26 cellular contexts compared by ENCODE assay signal in the genomic region with DNA sequence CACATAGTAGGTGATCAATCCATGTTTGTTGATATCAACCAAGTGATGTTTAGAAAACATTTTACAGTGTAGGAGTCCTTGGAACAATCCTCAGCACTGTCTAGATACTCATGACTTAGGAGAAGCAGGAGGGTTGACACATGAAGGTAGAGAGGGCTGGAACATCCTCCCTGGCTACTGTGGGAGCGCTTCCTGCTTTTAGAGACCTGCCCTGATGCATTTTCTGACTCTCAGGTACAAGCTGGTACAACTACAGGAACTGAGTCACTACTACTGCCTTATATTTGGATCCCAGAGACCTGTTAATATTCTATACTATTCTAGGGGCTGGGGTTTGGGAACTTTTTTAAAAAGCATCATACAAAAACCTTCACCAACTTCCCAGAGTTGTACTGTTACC. TPM values are rescaled to one million over a fixed set of nuclear protein-coding genes. Genes with fewer than 3 reads are reported as not detected.
DNase-seq lines count a peak whose midpoint lies in the region; ATAC-seq, FAIRE-seq and TF ChIP-seq lines count a peak whose summit lies in the region.
"Had no signal": no experiment of that assay in that cellular context is flagged by ENCODE, and none has a peak within 500 bp of the region (broad histone marks: within the 10 kb centered on the region; RNA-seq: fewer than 3 reads in every experiment).

No MANE protein-coding gene starts in this region.

- no peaks in the 10 kb centered on the region for H3K9me3 Mint-ChIP-seq in MCF 10A (ENCODE audit: unreplicated experiment)
- H3K9me3 Mint-ChIP-seq: CD8-positive, alpha-beta T cell had no signal

- no peaks in the 10 kb centered on the region for H3K9me1 ChIP-seq in keratinocyte (ENCODE audit: control insufficient read depth, extremely low read depth, insufficient read depth, low read length)

- H3K27me3 ChIP-seq in mammary epithelial cell (ENCODE audit: insufficient read depth, low read length) (no peaks in the 10 kb centered on the region), RWPE2 (ENCODE audit: insufficient read depth, poor library complexity, severe bottlenecking) (no peaks in the 10 kb centered on the region), keratinocyte (ENCODE audit: control insufficient read depth, extremely low read depth, insufficient read depth, low read length) (no peaks in the 10 kb centered on the region)
- H3K27me3 ChIP-seq: BLaER1 treated with 17β-estradiol and CSF1 and Interleukin-3, amounts not matched to agents 10 nM and 100 nM had no signal

- no peak overlapping the region for H3K27ac Mint-ChIP-seq in MCF 10A (ENCODE audit: low read depth, unreplicated experiment)
- H3K27ac Mint-ChIP-seq: B cell; CD4-positive, alpha-beta T cell; CD8-positive, alpha-beta T cell had no signal

- 89% methylated on average over 1 of the region's 1 CpG for WGBS in mammary epithelial cell (ENCODE audit: low coverage, missing lambda C conversion rate)

- H3K27ac ChIP-seq in mammary epithelial cell (ENCODE audit: insufficient read depth, low read depth, low read length), result no peak overlapping the region
- no peak overlapping the region for H3K27ac ChIP-seq in RWPE2 (ENCODE audit: poor library complexity, severe bottlenecking)
- no peak overlapping the region for H3K27ac ChIP-seq in keratinocyte (ENCODE audit: control insufficient read depth, insufficient read depth, low read length)
- H3K27ac ChIP-seq: 22Rv1; A549; BLaER1 treated with 17β-estradiol and CSF1 and Interleukin-3, amounts not matched to agents 10 nM and 100 nM; C4-2B had no signal

- H3K27me3 Mint-ChIP-seq in MCF 10A (ENCODE audit: insufficient read depth, unreplicated experiment), result no peaks in the 10 kb centered on the region

- in situ Hi-C loops in mammary epithelial cell (cut with MboI; ENCODE audit: low sequenced_read_pairs in 2 of 2), result loop anchor here (25.0 kb wide), 1 partner anchor 522 kb away; no protein-coding TSS in a partner anchor

- no peak overlapping the region for H3K4me3 ChIP-seq in mammary epithelial cell (replicated peaks in 1 of 3; ENCODE audit: insufficient read depth in 1 of 3, low read depth in 2 of 3, low read length in 3 of 3)
- H3K4me3 ChIP-seq in RWPE2 (ENCODE audit: severe bottlenecking), result no peak overlapping the region
- no peak overlapping the region for H3K4me3 ChIP-seq in epithelial cell of esophagus (ENCODE audit: low read length)
- H3K4me3 ChIP-seq in keratinocyte (ENCODE audit: control insufficient read depth in 2 of 3, extremely low read depth in 1 of 3, insufficient read depth in 2 of 3, low read depth in 1 of 3, low read length in 3 of 3), result no peak overlapping the region
- H3K4me3 ChIP-seq: A549; BLaER1 treated with 17β-estradiol and CSF1 and Interleukin-3, amounts not matched to agents 10 nM and 100 nM; GM12878 had no signal

- H3K4me2 ChIP-seq in mammary epithelial cell (ENCODE audit: insufficient read depth, low read depth, low read length), result no peak overlapping the region
- no peak overlapping the region for H3K4me2 ChIP-seq in keratinocyte (ENCODE audit: control insufficient read depth, extremely low read depth, insufficient read depth, low read depth, low read length)
- H3K4me2 ChIP-seq: A549; BLaER1 treated with 17β-estradiol and CSF1 and Interleukin-3, amounts not matched to agents 10 nM and 100 nM had no signal

- ATAC-seq in RWPE2 (ENCODE audit: low read depth), result peak; percentile 62; the same call in 2 of the 3 replicates
- no peak for ATAC-seq in HG02798 (IDR thresholded peaks at IDR 0.05; ENCODE audit: poor library complexity, unreplicated experiment)
- ATAC-seq: A549; CD8-positive, alpha-beta T cell; GM12878 had no signal

- H3K9ac ChIP-seq in mammary epithelial cell (ENCODE audit: insufficient read depth, low read length) (no peak overlapping the region), keratinocyte (ENCODE audit: control insufficient read depth, extremely low read depth, insufficient read depth, low read length) (no peak overlapping the region)
- H3K9ac ChIP-seq: BLaER1 treated with 17β-estradiol and CSF1 and Interleukin-3, amounts not matched to agents 10 nM and 100 nM had no signal

- H3K9me3 ChIP-seq in mammary epithelial cell (replicated peaks; ENCODE audit: insufficient read depth, low read length) (no peaks in the 10 kb centered on the region), RWPE2 (ENCODE audit: severe bottlenecking) (no peaks in the 10 kb centered on the region), keratinocyte (ENCODE audit: control insufficient read depth, low read depth, low read length) (no peaks in the 10 kb centered on the region)
- H3K9me3 ChIP-seq: A549; BLaER1 treated with 17β-estradiol and CSF1 and Interleukin-3, amounts not matched to agents 10 nM and 100 nM had no signal

- dilution Hi-C loops in mammary epithelial cell (cut with HindIII; ENCODE audit: low sequenced_read_pairs), result no loop called here
- dilution Hi-C loops in keratinocyte (cut with MboI; ENCODE audit: extremely low pct_ligation_motif_present, low sequenced_read_pairs), result no loop called here

- CTCF ChIA-PET in mammary epithelial cell (lab: Charles Lee; ENCODE audit: low non-redundant PET), result no interaction called here
- CTCF ChIA-PET in MCF 10A (lab: Yijun Ruan, JAX), result no interaction called here

- BruUV-seq in mammary epithelial cell (replicated peaks; lab: Mats Ljungman, UMichigan) (no TSS peak), MCF 10A (replicated peaks; lab: Mats Ljungman, UMichigan) (no TSS peak)

- no peak overlapping the region for H3K4me3 Mint-ChIP-seq in MCF 10A (ENCODE audit: unreplicated experiment)
- H3K4me3 Mint-ChIP-seq: B cell; CD4-positive, alpha-beta T cell; CD8-positive, alpha-beta T cell had no signal

- no peaks in the 10 kb centered on the region for H3K36me3 Mint-ChIP-seq in MCF 10A (ENCODE audit: insufficient read depth, unreplicated experiment)
- H3K36me3 Mint-ChIP-seq: CD8-positive, alpha-beta T cell had no signal

- TF ChIP-seq CTCF in mammary epithelial cell (conservative IDR thresholded peaks at IDR 0.05 in 1 of 2, IDR thresholded peaks at IDR 0.05 in 1 of 2; ENCODE audit: extremely low read depth in 1 of 2, insufficient read depth in 1 of 2, low read depth in 1 of 2, low read length in 2 of 2), result no peak
- no peak for TF ChIP-seq CTCF in MCF 10A (IDR thresholded peaks at IDR 0.05; ENCODE audit: unreplicated experiment)
- no peak for TF ChIP-seq CTCF in RWPE2 (IDR thresholded peaks at IDR 0.05; ENCODE audit: poor library complexity, severe bottlenecking)
- TF ChIP-seq CTCF in epithelial cell of esophagus (IDR thresholded peaks at IDR 0.05; ENCODE audit: insufficient read depth, low read depth, low read length, missing control alignments), result no peak
- no peak for TF ChIP-seq CTCF in keratinocyte (optimal IDR thresholded peaks at IDR 0.05 in 1 of 3, IDR thresholded peaks at IDR 0.05 in 1 of 3, conservative IDR thresholded peaks at IDR 0.05 in 1 of 3; ENCODE audit: extremely low read depth in 1 of 3, insufficient read depth in 2 of 3, low read length in 3 of 3)

- H3K79me2 ChIP-seq in mammary epithelial cell (ENCODE audit: insufficient read depth, low read length) (no peaks in the 10 kb centered on the region), keratinocyte (ENCODE audit: control insufficient read depth, insufficient read depth, low read length) (no peaks in the 10 kb centered on the region)

- no peaks in the 10 kb centered on the region for H3K4me1 ChIP-seq in mammary epithelial cell (ENCODE audit: insufficient read depth, low read length)
- no peaks in the 10 kb centered on the region for H3K4me1 ChIP-seq in RWPE2 (ENCODE audit: insufficient read depth, poor library complexity, severe bottlenecking)
- no peaks in the 10 kb centered on the region for H3K4me1 ChIP-seq in keratinocyte (ENCODE audit: control insufficient read depth, extremely low read depth, insufficient read depth, low read length)
- H3K4me1 ChIP-seq: A549; BLaER1 treated with 17β-estradiol and CSF1 and Interleukin-3, amounts not matched to agents 10 nM and 100 nM had no signal

- H2AFZ ChIP-seq in mammary epithelial cell (ENCODE audit: low read depth, low read length), result no peak overlapping the region
- no peak overlapping the region for H2AFZ ChIP-seq in keratinocyte (ENCODE audit: control insufficient read depth, low read length)

- no peaks in the 10 kb centered on the region for H3K36me3 ChIP-seq in mammary epithelial cell (ENCODE audit: insufficient read depth, low read length)
- no peaks in the 10 kb centered on the region for H3K36me3 ChIP-seq in RWPE2 (ENCODE audit: low read depth)
- no peaks in the 10 kb centered on the region for H3K36me3 ChIP-seq in keratinocyte (ENCODE audit: control insufficient read depth in 2 of 2, extremely low read depth in 1 of 2, insufficient read depth in 2 of 2, low read length in 2 of 2)
- H3K36me3 ChIP-seq: BLaER1 treated with 17β-estradiol and CSF1 and Interleukin-3, amounts not matched to agents 10 nM and 100 nM had no signal

- POLR2A ChIA-PET in MCF 10A (lab: Yijun Ruan, JAX), result no interaction called here

- no peaks in the 10 kb centered on the region for H3K4me1 Mint-ChIP-seq in MCF 10A (ENCODE audit: insufficient read depth, unreplicated experiment)
- H3K4me1 Mint-ChIP-seq: B cell had no signal

- DNase-seq in mammary epithelial cell, result peak; percentile 45
- no peak for DNase-seq in MCF 10A (ENCODE audit: unreplicated experiment)
- no peak for DNase-seq in RWPE2 (ENCODE audit: low spot score)
- peak; percentile 60 for DNase-seq in epithelial cell of esophagus (ENCODE audit: low read depth)
- no peak for DNase-seq in keratinocyte (ENCODE audit: low read depth, low spot score)
- DNase-seq in pons (ENCODE audit: low spot score), result no peak
- no peak for DNase-seq in activated CD4-positive, alpha-beta T cell treated with anti-CD3 and anti-CD28 coated beads, Interleukin-2, amount 50 U/mL, for 48 hours
- DNase-seq: AML-193; CD4-positive, alpha-beta T cell; CD8-positive, alpha-beta T cell; DMS 273 treated with DMSO at 0.1 percent for 48 hours; DMS153; DMS53; DND-41; EL; GDM1 had no signal

- H4K20me1 ChIP-seq in mammary epithelial cell (ENCODE audit: insufficient read depth, low read length) (no peaks in the 10 kb centered on the region), keratinocyte (ENCODE audit: control insufficient read depth, extremely low read depth, insufficient read depth, low read length) (no peaks in the 10 kb centered on the region)
- H4K20me1 ChIP-seq: BLaER1 treated with 17β-estradiol and CSF1 and Interleukin-3, amounts not matched to agents 10 nM and 100 nM had no signal

- FAIRE-seq in keratinocyte (lab: Jason Lieb, UNC), result peak; percentile 36
- FAIRE-seq: A549, GM12878, GM12892, GM19239 had no signal

- intact Hi-C loops in mammary epithelial cell (cut with micrococcal nuclease), result no loop called here
- intact Hi-C loops in MCF 10A (cut with micrococcal nuclease), result no loop called here

RNA-seq across cellular contexts. Expression of a gene that starts 20.1 kb away (rescaled TPM):
- total RNA-seq in mammary epithelial cell (1 to 10 TPM in 1 of 2 donors, under 1 TPM in 1; 0.56 to 1.2 TPM), MCF 10A (2022) (0.72 and 1.0 TPM in 2 replicates)
- polyA plus RNA-seq in mammary epithelial cell (0.27 TPM), keratinocyte (0.08 to 0.24 TPM (median 0.17 TPM) in 3 replicates)
- polyA minus RNA-seq in mammary epithelial cell (not detected), keratinocyte (0.07 to 0.58 TPM (median 0.26 TPM) in 3 replicates)
- 0.06 TPM for polyA plus RNA-seq in keratinocyte (2011; ENCODE audit: low read depth)
- polyA plus RNA-seq in keratinocyte (2011; cell fraction: cytosol; rRNA removed), result 0.05 and 0.07 TPM in 2 replicates
- polyA plus RNA-seq in keratinocyte (2011; cell fraction: nucleus; rRNA removed), result 0.29 and 0.56 TPM in 2 replicates
- polyA plus RNA-seq in keratinocyte (2012; ENCODE audit: low replicate concordance), result 0.11 and 0.18 TPM in 2 replicates
- not detected for polyA minus RNA-seq in keratinocyte (2011; cell fraction: cytosol; rRNA and poly(A)+ RNA removed)
- polyA minus RNA-seq in keratinocyte (2011; cell fraction: nucleus; rRNA and poly(A)+ RNA removed), result 0.63 and 1.6 TPM in 2 replicates
- total RNA-seq: G401 had no signal

Comparison
In these comparisons a context has a peak if more than half of its experiments do, and no peak if none do; other contexts are left out.
1. DNase-seq: peak in mammary epithelial cell (single experiment) and epithelial cell of esophagus (single experiment); none in MCF 10A (single experiment), RWPE2 (single experiment), keratinocyte (single experiment), pons (single experiment) and activated CD4-positive, alpha-beta T cell treated with anti-CD3 and anti-CD28 coated beads, Interleukin-2, amount 50 U/mL, for 48 hours (0 of 2).